Comparison of ENCODE assay signal across 32 cellular contexts in genomic region chr1:215877452-215877951, GRCh38.
"Had no signal": no experiment of that assay in that cellular context is flagged by ENCODE, and none has a peak within 500 bp of the region (broad histone marks: within the 10 kb centered on the region; RNA-seq: fewer than 3 reads in every experiment).

No MANE protein-coding gene starts in this region.

- H3K27me3 ChIP-seq: adrenal gland, ascending aorta, breast epithelium, cardiac muscle cell, colonic mucosa, esophagus squamous epithelium, gastroesophageal sphincter, heart right ventricle had no signal

- DNase-seq: activated CD4-positive, alpha-beta memory T cell treated with anti-CD3 and anti-CD28 coated beads for 36 hours; activated CD4-positive, alpha-beta T cell treated with anti-CD3 and anti-CD28 coated beads for 36 hours; activated CD4-positive, alpha-beta T cell treated with anti-CD3 and anti-CD28 coated beads, Interleukin-2, amount 10 ng/mL, durations not matched to agents 24 days and 14 days; activated CD4-positive, CD25-positive, alpha-beta regulatory T cell; activated CD4-positive, CD25-positive, alpha-beta regulatory T cell treated with anti-CD3 and anti-CD28 coated beads, Interleukin-2, amount 50 U/mL, for 72 hours; activated CD8-positive, alpha-beta memory T cell treated with anti-CD3 and anti-CD28 coated beads, Interleukin-2, amount 10 ng/mL, durations not matched to agents 7 days and 5 days; activated CD8-positive, alpha-beta memory T cell treated with anti-CD3 and anti-CD28 coated beads, Interleukin-2, amount 50 U/mL, for 4 hours; activated CD8-positive, alpha-beta T cell treated with anti-CD3 and anti-CD28 coated beads, Interleukin-2, amount 10 ng/mL, durations not matched to agents 7 days and 5 days; activated effector memory CD4-positive, alpha-beta T cell treated with anti-CD3 and anti-CD28 coated beads, Interleukin-2, amount 50 U/mL, for 16 hours; activated naive CD4-positive, alpha-beta T cell treated with anti-CD3 and anti-CD28 coated beads for 36 hours; activated naive CD8-positive, alpha-beta T cell treated with anti-CD3 and anti-CD28 coated beads for 36 hours; activated naive CD8-positive, alpha-beta T cell treated with anti-CD3 and anti-CD28 coated beads, Interleukin-2, amount 50 U/mL, for 24 hours; activated T-cell treated with anti-CD3 and anti-CD28 coated beads, Interleukin-2, amount 50 U/mL, for 1 hour; activated T-cell treated with anti-CD3 and anti-CD28 coated beads, Interleukin-2, amount 50 U/mL, for 48 hours; adrenal gland; central memory CD4-positive, alpha-beta T cell; cerebellar nuclear complex; colonic mucosa; effector CD8-positive, alpha-beta T cell; esophagus squamous epithelium; foreskin melanocyte; heart right ventricle; T-helper 2 cell had no signal

- H3K9me3 Mint-ChIP-seq: activated CD4-positive, alpha-beta memory T cell treated with anti-CD3 and anti-CD28 coated beads for 36 hours; activated naive CD4-positive, alpha-beta T cell treated with anti-CD3 and anti-CD28 coated beads, Interleukin-2, amount 50 U/mL, for 24 hours; activated T-helper 2 cell treated with anti-CD3 and anti-CD28 coated beads, Interferon-gamma antibody, Interleukin-2, Interleukin-4, amounts not matched to agents 10 μg/mL and 5 μg/mL and 100 μg/mL, durations not matched to agents 14 hours and 24 hours and 36 hours had no signal

- H3K4me3 Mint-ChIP-seq: activated CD4-positive, alpha-beta memory T cell treated with anti-CD3 and anti-CD28 coated beads for 36 hours; activated CD4-positive, alpha-beta T cell treated with anti-CD3 and anti-CD28 coated beads for 36 hours; activated CD4-positive, alpha-beta T cell treated with anti-CD3 and anti-CD28 coated beads, Interleukin-2, amount 10 ng/mL, durations not matched to agents 24 days and 14 days; activated CD8-positive, alpha-beta memory T cell treated with anti-CD3 and anti-CD28 coated beads, Interleukin-2, amount 10 ng/mL, durations not matched to agents 7 days and 5 days; activated CD8-positive, alpha-beta T cell treated with anti-CD3 and anti-CD28 coated beads, Interleukin-2, amount 10 ng/mL, durations not matched to agents 7 days and 5 days; activated naive CD4-positive, alpha-beta T cell treated with anti-CD3 and anti-CD28 coated beads for 36 hours; activated naive CD4-positive, alpha-beta T cell treated with anti-CD3 and anti-CD28 coated beads, Interleukin-2, amount 50 U/mL, for 24 hours; activated naive CD8-positive, alpha-beta T cell treated with anti-CD3 and anti-CD28 coated beads for 36 hours; activated naive CD8-positive, alpha-beta T cell treated with anti-CD3 and anti-CD28 coated beads, Interleukin-2, amount 50 U/mL, for 24 hours; activated T-helper 1 cell treated with anti-CD3 and anti-CD28 coated beads, Interleukin-12 subunit alpha, Interleukin-12 subunit beta, Interleukin-2, Interleukin-4 antibody, amounts not matched to agents 30 ng/mL and 10 ng/mL and 1 ng/mL, durations not matched to agents 14 hours and 24 hours and 36 hours; brain had no signal

- H3K4me3 ChIP-seq: adrenal gland, ascending aorta, breast epithelium, cardiac muscle cell, colonic mucosa, esophagus squamous epithelium, gastroesophageal sphincter, heart right ventricle had no signal

- H3K36me3 Mint-ChIP-seq: activated CD4-positive, alpha-beta memory T cell treated with anti-CD3 and anti-CD28 coated beads for 36 hours; activated CD8-positive, alpha-beta memory T cell treated with anti-CD3 and anti-CD28 coated beads, Interleukin-2, amount 10 ng/mL, durations not matched to agents 7 days and 5 days; activated naive CD4-positive, alpha-beta T cell treated with anti-CD3 and anti-CD28 coated beads, Interleukin-2, amount 50 U/mL, for 24 hours; activated naive CD8-positive, alpha-beta T cell treated with anti-CD3 and anti-CD28 coated beads for 36 hours; brain had no signal

- H3K9me3 ChIP-seq: adrenal gland, ascending aorta, breast epithelium, colonic mucosa, esophagus squamous epithelium, gastroesophageal sphincter had no signal

- ATAC-seq: activated CD4-positive, alpha-beta T cell treated with anti-CD3 and anti-CD28 coated beads for 36 hours; activated CD8-positive, alpha-beta memory T cell treated with anti-CD3 and anti-CD28 coated beads, Interleukin-2, amount 10 ng/mL, durations not matched to agents 7 days and 5 days; activated CD8-positive, alpha-beta T cell treated with anti-CD3 and anti-CD28 coated beads, Interleukin-2, amount 10 ng/mL, durations not matched to agents 7 days and 5 days; activated naive CD8-positive, alpha-beta T cell treated with anti-CD3 and anti-CD28 coated beads, Interleukin-2, amount 50 U/mL, for 24 hours; gastroesophageal sphincter; heart right ventricle had no signal

- H3K4me1 Mint-ChIP-seq: activated CD4-positive, alpha-beta T cell treated with anti-CD3 and anti-CD28 coated beads for 36 hours; activated CD4-positive, alpha-beta T cell treated with anti-CD3 and anti-CD28 coated beads, Interleukin-2, amount 10 ng/mL, durations not matched to agents 24 days and 14 days; activated CD8-positive, alpha-beta memory T cell treated with anti-CD3 and anti-CD28 coated beads, Interleukin-2, amount 10 ng/mL, durations not matched to agents 7 days and 5 days; activated naive CD4-positive, alpha-beta T cell treated with anti-CD3 and anti-CD28 coated beads, Interleukin-2, amount 50 U/mL, for 24 hours; activated naive CD8-positive, alpha-beta T cell treated with anti-CD3 and anti-CD28 coated beads for 36 hours; activated naive CD8-positive, alpha-beta T cell treated with anti-CD3 and anti-CD28 coated beads, Interleukin-2, amount 50 U/mL, for 24 hours; brain had no signal

- H3K4me1 ChIP-seq: adrenal gland, ascending aorta, breast epithelium, colonic mucosa, esophagus squamous epithelium, gastroesophageal sphincter, heart right ventricle had no signal

- H3K36me3 ChIP-seq: adrenal gland, ascending aorta, breast epithelium, cardiac muscle cell, colonic mucosa, esophagus squamous epithelium, gastroesophageal sphincter, heart right ventricle had no signal

- H3K27ac ChIP-seq: adrenal gland, ascending aorta, breast epithelium, cardiac muscle cell, colonic mucosa, epithelial cell of prostate, esophagus squamous epithelium, gastroesophageal sphincter, heart right ventricle had no signal

- H3K27ac Mint-ChIP-seq: activated CD4-positive, alpha-beta memory T cell treated with anti-CD3 and anti-CD28 coated beads for 36 hours; activated CD4-positive, alpha-beta T cell treated with anti-CD3 and anti-CD28 coated beads for 36 hours; activated CD4-positive, alpha-beta T cell treated with anti-CD3 and anti-CD28 coated beads, Interleukin-2, amount 10 ng/mL, durations not matched to agents 24 days and 14 days; activated CD8-positive, alpha-beta memory T cell treated with anti-CD3 and anti-CD28 coated beads, Interleukin-2, amount 10 ng/mL, durations not matched to agents 7 days and 5 days; activated CD8-positive, alpha-beta T cell treated with anti-CD3 and anti-CD28 coated beads, Interleukin-2, amount 10 ng/mL, durations not matched to agents 7 days and 5 days; activated naive CD4-positive, alpha-beta T cell treated with anti-CD3 and anti-CD28 coated beads for 36 hours; activated naive CD4-positive, alpha-beta T cell treated with anti-CD3 and anti-CD28 coated beads, Interleukin-2, amount 50 U/mL, for 24 hours; activated naive CD8-positive, alpha-beta T cell treated with anti-CD3 and anti-CD28 coated beads for 36 hours; activated naive CD8-positive, alpha-beta T cell treated with anti-CD3 and anti-CD28 coated beads, Interleukin-2, amount 50 U/mL, for 24 hours; activated T-helper 1 cell treated with anti-CD3 and anti-CD28 coated beads, Interleukin-12 subunit alpha, Interleukin-12 subunit beta, Interleukin-2, Interleukin-4 antibody, amounts not matched to agents 30 ng/mL and 10 ng/mL and 1 ng/mL, durations not matched to agents 14 hours and 24 hours and 36 hours; activated T-helper 2 cell treated with anti-CD3 and anti-CD28 coated beads, Interferon-gamma antibody, Interleukin-2, Interleukin-4, amounts not matched to agents 10 μg/mL and 5 μg/mL and 100 μg/mL, durations not matched to agents 14 hours and 24 hours and 36 hours; brain had no signal

- H3K27me3 Mint-ChIP-seq: activated CD4-positive, alpha-beta memory T cell treated with anti-CD3 and anti-CD28 coated beads for 36 hours; activated CD4-positive, alpha-beta T cell treated with anti-CD3 and anti-CD28 coated beads for 36 hours; activated CD4-positive, alpha-beta T cell treated with anti-CD3 and anti-CD28 coated beads, Interleukin-2, amount 10 ng/mL, durations not matched to agents 24 days and 14 days; activated CD8-positive, alpha-beta memory T cell treated with anti-CD3 and anti-CD28 coated beads, Interleukin-2, amount 10 ng/mL, durations not matched to agents 7 days and 5 days; activated naive CD4-positive, alpha-beta T cell treated with anti-CD3 and anti-CD28 coated beads, Interleukin-2, amount 50 U/mL, for 24 hours; activated naive CD8-positive, alpha-beta T cell treated with anti-CD3 and anti-CD28 coated beads for 36 hours; activated naive CD8-positive, alpha-beta T cell treated with anti-CD3 and anti-CD28 coated beads, Interleukin-2, amount 50 U/mL, for 24 hours; brain had no signal
